ENCODE assay signal across 17 cellular contexts in the genomic region with DNA sequence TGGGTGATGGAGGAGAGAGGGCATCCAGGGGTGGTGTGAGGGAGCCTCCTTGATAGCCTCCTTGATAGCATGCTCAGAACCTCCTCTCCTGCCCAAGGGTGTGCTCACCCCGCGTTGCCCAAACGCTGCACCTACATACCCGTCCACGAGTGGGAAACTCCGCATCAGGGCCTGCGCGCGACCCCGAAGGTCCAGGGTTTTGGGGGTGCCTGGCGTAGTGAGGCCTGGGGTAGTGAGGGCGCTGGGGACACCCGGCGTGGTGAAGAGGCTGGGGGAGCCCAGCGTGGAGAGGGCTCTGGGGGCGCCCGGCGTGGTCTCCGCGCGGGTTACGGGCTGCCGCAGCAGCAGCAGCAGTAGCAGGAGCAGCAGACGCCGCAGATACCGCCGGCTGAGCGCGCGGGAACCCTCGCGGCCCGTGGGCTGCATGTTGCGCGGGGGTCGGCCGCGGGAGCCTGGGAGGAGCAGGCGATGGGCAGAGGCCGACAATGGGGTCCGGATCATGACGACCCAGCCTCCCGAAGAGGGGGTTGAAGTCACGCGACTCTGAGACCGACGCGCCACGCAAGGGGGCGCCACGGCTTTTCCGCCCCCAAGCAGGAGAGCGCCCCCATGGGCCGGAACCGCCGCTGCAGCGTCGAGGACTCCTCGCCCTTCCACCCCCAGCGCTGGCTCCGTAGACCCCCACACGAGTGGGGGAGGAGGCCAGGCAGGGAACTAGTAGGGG. TPM values are rescaled to one million over a fixed set of nuclear protein-coding genes. Genes with fewer than 3 reads are reported as not detected.
A peak's percentile ranks its signal among the peaks of the same experiment; 100 is the strongest.
DNase-seq lines count a peak whose midpoint lies in the region; ATAC-seq and TF ChIP-seq lines count a peak whose summit lies in the region.
"Had no signal": no experiment of that assay in that cellular context is flagged by ENCODE, and none has a peak within 500 bp of the region (broad histone marks: within the 10 kb centered on the region; RNA-seq: fewer than 3 reads in every experiment).

A gene with protein sequence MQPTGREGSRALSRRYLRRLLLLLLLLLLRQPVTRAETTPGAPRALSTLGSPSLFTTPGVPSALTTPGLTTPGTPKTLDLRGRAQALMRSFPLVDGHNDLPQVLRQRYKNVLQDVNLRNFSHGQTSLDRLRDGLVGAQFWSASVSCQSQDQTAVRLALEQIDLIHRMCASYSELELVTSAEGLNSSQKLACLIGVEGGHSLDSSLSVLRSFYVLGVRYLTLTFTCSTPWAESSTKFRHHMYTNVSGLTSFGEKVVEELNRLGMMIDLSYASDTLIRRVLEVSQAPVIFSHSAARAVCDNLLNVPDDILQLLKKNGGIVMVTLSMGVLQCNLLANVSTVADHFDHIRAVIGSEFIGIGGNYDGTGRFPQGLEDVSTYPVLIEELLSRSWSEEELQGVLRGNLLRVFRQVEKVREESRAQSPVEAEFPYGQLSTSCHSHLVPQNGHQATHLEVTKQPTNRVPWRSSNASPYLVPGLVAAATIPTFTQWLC (minus strand): TSS at position 545 of the 724 bp plus-strand sequence. CDS start 119 bp downstream, at position 426.

- no peak within 1 kb of the TSS for H3K4me3 Mint-ChIP-seq in HFFc6
- H3K4me3 Mint-ChIP-seq: activated T-cell treated with anti-CD3 and anti-CD28 coated beads, Interleukin-2, amount 50 U/mL, for 24 hours; T-cell had no signal

- H2AFZ ChIP-seq in neuronal stem cell (ENCODE audit: low read length) = no peak within 1 kb of the TSS

- peak within 1 kb of the TSS; percentile 55 for H2BK15ac ChIP-seq in neuronal stem cell (ENCODE audit: low read length)

- no CpG with 5 or more reads among the region's 62 CpGs for WGBS in neuronal stem cell (ENCODE audit: extremely low coverage in 2 of 2, insufficient read length in 2 of 2, insufficient replicate concordance in 1 of 2), 2 donors

- H3K27me3 Mint-ChIP-seq in HFFc6 (ENCODE audit: insufficient read depth) = peaks cover 11% of the 10 kb centered on the region
- H3K27me3 Mint-ChIP-seq: activated T-cell treated with anti-CD3 and anti-CD28 coated beads, Interleukin-2, amount 50 U/mL, for 24 hours had no signal

- peak within 1 kb of the TSS; percentile 88 for H2AK5ac ChIP-seq in neuronal stem cell (ENCODE audit: low read depth, low read length)

- peak within 1 kb of the TSS; percentile 33 for H2BK5ac ChIP-seq in neuronal stem cell (ENCODE audit: low read length)

- H3K9me3 Mint-ChIP-seq in HFFc6 = no peaks in the 10 kb centered on the region
- H3K9me3 Mint-ChIP-seq: activated T-cell treated with anti-CD3 and anti-CD28 coated beads, Interleukin-2, amount 50 U/mL, for 24 hours; T-cell had no signal

- peaks cover 4% of the 10 kb centered on the region; the same call in 1 of the 2 replicates for H3K4me1 Mint-ChIP-seq in HFFc6 (ENCODE audit: low read depth)

- H3K36me3 ChIP-seq in neuronal stem cell (replicated peaks in 1 of 2; ENCODE audit: control insufficient read depth in 2 of 2, insufficient read depth in 2 of 2, low read length in 2 of 2) = no peaks in the 10 kb centered on the region
- H3K36me3 ChIP-seq in effector memory CD4-positive, alpha-beta T cell (ENCODE audit: control insufficient read depth, insufficient read depth, low read length) = no peaks in the 10 kb centered on the region
- H3K36me3 ChIP-seq: left ventricle myocardium inferior, Peyer's patch had no signal

- no peak within 1 kb of the TSS for H3K27ac Mint-ChIP-seq in HFFc6
- H3K27ac Mint-ChIP-seq: activated T-cell treated with anti-CD3 and anti-CD28 coated beads, Interleukin-2, amount 50 U/mL, for 24 hours; T-cell had no signal

- peak within 1 kb of the TSS; percentile 68 for H3K23ac ChIP-seq in neuronal stem cell (ENCODE audit: low read depth, low read length, poor library complexity)

- peak within 1 kb of the TSS; percentile 85 for H3K18ac ChIP-seq in neuronal stem cell (ENCODE audit: low read length)

- no peaks in the 10 kb centered on the region; the same call in 1 of the 2 replicates for H3K36me3 Mint-ChIP-seq in HFFc6 (ENCODE audit: low read depth)
- H3K36me3 Mint-ChIP-seq: T-cell had no signal

- H2BK120ac ChIP-seq in neuronal stem cell (ENCODE audit: low read depth, low read length) = peak within 1 kb of the TSS; percentile 81

- H3K4me3 ChIP-seq in fibroblast of pulmonary artery (replicated peaks; ENCODE audit: low read depth, low read length) (no peak within 1 kb of the TSS), neuronal stem cell (ENCODE audit: low read length in 2 of 2) (no peak within 1 kb of the TSS)
- no peak within 1 kb of the TSS for H3K4me3 ChIP-seq in effector memory CD4-positive, alpha-beta T cell (ENCODE audit: insufficient read depth, low read depth, low read length, poor library complexity, severe bottlenecking)
- H3K4me3 ChIP-seq: left ventricle myocardium inferior, Peyer's patch had no signal

- H3K4ac ChIP-seq in neuronal stem cell (ENCODE audit: low read length) = peak within 1 kb of the TSS; percentile 97

- no peak within 1 kb of the TSS for H3K9ac ChIP-seq in neuronal stem cell (ENCODE audit: low read depth, low read length, poor library complexity)

- no peak within 1 kb of the TSS for H4K91ac ChIP-seq in neuronal stem cell (ENCODE audit: low read depth, low read length, poor library complexity)

- H3K4me1 ChIP-seq in neuronal stem cell (ENCODE audit: control insufficient read depth in 2 of 2, insufficient read depth in 1 of 2, low read depth in 1 of 2, low read length in 2 of 2) = peaks cover 0 to 4% of the 10 kb centered on the region in 2 donors
- H3K4me1 ChIP-seq in effector memory CD4-positive, alpha-beta T cell (ENCODE audit: control insufficient read depth, insufficient read depth, low read length, poor library complexity, severe bottlenecking) = peaks cover 18% of the 10 kb centered on the region

- no peak within 1 kb of the TSS for H2BK12ac ChIP-seq in neuronal stem cell (ENCODE audit: low read length)

- H3K14ac ChIP-seq in neuronal stem cell (ENCODE audit: low read length) = peak within 1 kb of the TSS; percentile 38

- peaks cover 0 to 9% (median 0%) of the 10 kb centered on the region in 3 experiments for H3K27me3 ChIP-seq in neuronal stem cell (ENCODE audit: control insufficient read depth in 3 of 3, insufficient read depth in 3 of 3, low read depth in 1 of 3, low read length in 3 of 3)
- H3K27me3 ChIP-seq in effector memory CD4-positive, alpha-beta T cell (replicated peaks; ENCODE audit: control insufficient read depth, insufficient read depth, low read length, poor library complexity, severe bottlenecking) = no peaks in the 10 kb centered on the region
- H3K27me3 ChIP-seq: Peyer's patch had no signal

- no peak within 1 kb of the TSS for H4K8ac ChIP-seq in neuronal stem cell (ENCODE audit: low read depth, low read length)

- no peaks in the 10 kb centered on the region for H3K79me1 ChIP-seq in neuronal stem cell (ENCODE audit: low read depth, low read length)

- TF ChIP-seq CTCF in HFFc6 (IDR thresholded peaks at IDR 0.05) = peak; percentile 59
- peak; percentile 33 for TF ChIP-seq CTCF in fibroblast of pulmonary artery (IDR thresholded peaks at IDR 0.05; ENCODE audit: low read length, missing control alignments)

- H3K27ac ChIP-seq in neuronal stem cell (replicated peaks; ENCODE audit: low read length) = no peak within 1 kb of the TSS
- no peak within 1 kb of the TSS for H3K27ac ChIP-seq in effector memory CD4-positive, alpha-beta T cell (ENCODE audit: insufficient read depth, low read length, poor library complexity, severe bottlenecking)
- H3K27ac ChIP-seq: left ventricle myocardium inferior, Peyer's patch had no signal

- H3K4me2 ChIP-seq in neuronal stem cell (ENCODE audit: insufficient read depth, low read length, poor library complexity, severe bottlenecking) = no peak within 1 kb of the TSS

- peak; percentile 77 for DNase-seq in ELF-1 (ENCODE audit: low read depth, low spot score)
- no peak for DNase-seq in HFFc6
- no peak for DNase-seq in fibroblast of pulmonary artery (ENCODE audit: low read depth)
- DNase-seq in neuronal stem cell (ENCODE audit: low spot score) = no peak
- no peak for DNase-seq in dedifferentiated amniotic fluid mesenchymal stem cell (ENCODE audit: extremely low spot score)
- DNase-seq in effector memory CD4-positive, alpha-beta T cell = no peak
- DNase-seq: activated CD4-positive, alpha-beta T cell treated with anti-CD3 and anti-CD28 coated beads for 1 hour; activated T-cell treated with anti-CD3 and anti-CD28 coated beads, Interleukin-2, amount 50 U/mL, for 24 hours; KBM-7; left ventricle myocardium inferior; NCI-H1436 treated with DMSO at 0.1 percent for 48 hours; NCI-H526; Peyer's patch had no signal

- no peak for ATAC-seq in HG03039 (IDR thresholded peaks at IDR 0.05; ENCODE audit: unreplicated experiment)

- peaks cover 0 to 4% of the 10 kb centered on the region in 2 donors for H3K9me3 ChIP-seq in neuronal stem cell (replicated peaks in 1 of 2; ENCODE audit: control insufficient read depth in 2 of 2, insufficient read depth in 1 of 2, low read depth in 1 of 2, low read length in 2 of 2)
- H3K9me3 ChIP-seq in effector memory CD4-positive, alpha-beta T cell (ENCODE audit: control insufficient read depth, low read length) = no peaks in the 10 kb centered on the region
- H3K9me3 ChIP-seq: left ventricle myocardium inferior, Peyer's patch had no signal

RNA-seq across cellular contexts. Expression of the gene that starts here (rescaled TPM):
- total RNA-seq in HFFc6 (2021; fragmentation: NEBNext Ultra II Directional; extraction: Animal tissue kit (Norgen Biotek cat#: 25700)) = not detected
- 0.56 TPM for polyA plus RNA-seq in neuronal stem cell (2013, experiment 1 of 2)
- polyA plus RNA-seq in neuronal stem cell (2013, experiment 2 of 2) = 0.29 TPM
- total RNA-seq: left ventricle myocardium inferior, Peyer's patch, skeletal muscle tissue had no signal
- polyA plus RNA-seq: neural cell had no signal
